ENCODE assay signal across 30 cellular contexts in the genomic region with DNA sequence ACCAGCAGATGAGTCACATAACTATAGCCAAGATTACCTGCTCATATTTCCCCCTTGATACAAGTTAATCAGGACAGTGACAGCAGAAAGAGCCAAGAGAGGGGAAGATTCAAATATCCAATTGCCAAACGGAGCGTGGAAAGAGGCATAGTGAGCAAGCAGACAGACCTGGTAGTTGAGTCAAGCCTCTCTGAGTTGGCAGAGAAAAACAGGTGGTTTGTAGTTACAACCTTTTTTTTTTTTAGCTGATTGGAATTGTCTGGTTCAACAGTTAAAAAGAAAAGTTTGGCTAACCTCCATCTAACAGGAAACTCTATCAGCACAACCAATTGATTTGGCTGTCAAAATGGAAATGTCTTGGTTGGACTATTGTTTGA.
A peak's percentile ranks its signal among the peaks of the same experiment; 100 is the strongest.
DNase-seq lines count a peak whose midpoint lies in the region; ATAC-seq and TF ChIP-seq lines count a peak whose summit lies in the region.
"Had no signal": no experiment of that assay in that cellular context is flagged by ENCODE, and none has a peak within 500 bp of the region (broad histone marks: within the 10 kb centered on the region; RNA-seq: fewer than 3 reads in every experiment).

No MANE protein-coding gene starts in this region.

- no peaks in the 10 kb centered on the region for H3K27me3 Mint-ChIP-seq in natural killer cell treated with Interleukin-12 subunit alpha and Interleukin-12 subunit beta and Interleukin-15 and Interleukin-18, amount 100 ng/mL, for 72 hours
- H3K27me3 Mint-ChIP-seq: activated CD4-positive, alpha-beta T cell treated with anti-CD3 and anti-CD28 coated beads for 36 hours; activated CD8-positive, alpha-beta T cell treated with anti-CD3 and anti-CD28 coated beads for 36 hours; activated T-helper 17 cell treated with anti-CD3 and anti-CD28 coated beads, Interleukin-2, amount 50 U/mL, for 72 hours; CD4-positive, CD25-positive, alpha-beta regulatory T cell; progenitor cell of endocrine pancreas had no signal

- no peak for TF ChIP-seq POLR2A in transverse colon (IDR thresholded peaks at IDR 0.05)

- TF ChIP-seq CTCF in hepatocyte (IDR thresholded peaks at IDR 0.05; ENCODE audit: poor library complexity) (no peak), psoas muscle (IDR thresholded peaks at IDR 0.05) (no peak), transverse colon (IDR thresholded peaks at IDR 0.05) (no peak)

- H3K27ac ChIP-seq in hepatocyte (peak overlapping the region; percentile 17), psoas muscle (peak overlapping the region; percentile 81), transverse colon (peak overlapping the region in 2 of 4 donors; percentile 31 to 34)
- H3K27ac ChIP-seq: upper lobe of left lung, VCaP had no signal

- H3K79me2 ChIP-seq in hepatocyte = no peaks in the 10 kb centered on the region

- in situ Hi-C loops in transverse colon (cut with MboI; ENCODE audit: low pct_ligation_motif_present in 1 of 4, low pct_unique_long_range_greater_than_20kb in 1 of 4, low sequenced_read_pairs in 3 of 4) = no loop called here

- no peaks in the 10 kb centered on the region for H3K4me1 ChIP-seq in hepatocyte (ENCODE audit: insufficient read depth)
- H3K4me1 ChIP-seq in psoas muscle = peaks cover 22% of the 10 kb centered on the region
- H3K4me1 ChIP-seq in transverse colon = no peaks in the 10 kb centered on the region

- no peaks in the 10 kb centered on the region for H3K9me2 ChIP-seq in hepatocyte (replicated peaks; ENCODE audit: insufficient read depth)

- H3K4me3 Mint-ChIP-seq in natural killer cell treated with Interleukin-12 subunit alpha and Interleukin-12 subunit beta and Interleukin-15 and Interleukin-18, amount 100 ng/mL, for 72 hours = no peak overlapping the region
- H3K4me3 Mint-ChIP-seq: activated CD4-positive, alpha-beta T cell treated with anti-CD3 and anti-CD28 coated beads for 36 hours; activated CD8-positive, alpha-beta T cell treated with anti-CD3 and anti-CD28 coated beads for 36 hours; activated T-helper 17 cell treated with anti-CD3 and anti-CD28 coated beads, Interleukin-2, amount 50 U/mL, for 72 hours; CD4-positive, CD25-positive, alpha-beta regulatory T cell; naive B cell had no signal

- H4K20me1 ChIP-seq in hepatocyte (ENCODE audit: insufficient read depth, poor library complexity, severe bottlenecking) = no peaks in the 10 kb centered on the region

- H3K27me3 ChIP-seq in hepatocyte (no peaks in the 10 kb centered on the region), psoas muscle (ENCODE audit: insufficient read depth in 3 of 3, low read length in 2 of 3) (no peaks in the 10 kb centered on the region), transverse colon (no peaks in the 10 kb centered on the region)
- H3K27me3 ChIP-seq: sigmoid colon, upper lobe of left lung had no signal

- H3K36me3 Mint-ChIP-seq in natural killer cell treated with Interleukin-12 subunit alpha and Interleukin-12 subunit beta and Interleukin-15 and Interleukin-18, amount 100 ng/mL, for 72 hours = no peaks in the 10 kb centered on the region
- H3K36me3 Mint-ChIP-seq: CD4-positive, CD25-positive, alpha-beta regulatory T cell; naive B cell had no signal

- peak in 2 of 4 donors; percentile 75 to 86 for ATAC-seq in psoas muscle
- no peak for ATAC-seq in natural killer cell treated with Interleukin-12 subunit alpha and Interleukin-12 subunit beta and Interleukin-15 and Interleukin-18, amount 100 ng/mL, for 72 hours
- ATAC-seq: activated CD4-positive, alpha-beta T cell treated with anti-CD3 and anti-CD28 coated beads for 36 hours; activated CD8-positive, alpha-beta T cell treated with anti-CD3 and anti-CD28 coated beads for 36 hours; activated T-helper 17 cell treated with anti-CD3 and anti-CD28 coated beads, Interleukin-2, amount 50 U/mL, for 72 hours; K562 had no signal

- H3K4me3 ChIP-seq in hepatocyte = no peak overlapping the region
- no peak overlapping the region for H3K4me3 ChIP-seq in psoas muscle
- no peak overlapping the region for H3K4me3 ChIP-seq in transverse colon
- H3K4me3 ChIP-seq: K562, sigmoid colon, upper lobe of left lung had no signal

- peak; percentile 65 for DNase-seq in NCI-H446 treated with DMSO at 0.1 percent for 48 hours (lab: John Stamatoyannopoulos, UW)
- DNase-seq in NCI-H446 (lab: John Stamatoyannopoulos, UW) = no peak
- no peak for DNase-seq in hepatocyte (ENCODE audit: low spot score)
- DNase-seq in psoas muscle = no peak
- no peak for DNase-seq in activated effector memory CD4-positive, alpha-beta T cell treated with Interleukin-2 at 50 U/mL for 16 hours
- DNase-seq in transverse colon = no peak
- DNase-seq in natural killer cell treated with Interleukin-12 subunit alpha and Interleukin-12 subunit beta and Interleukin-15 and Interleukin-18, amount 100 ng/mL, for 72 hours (ENCODE audit: low spot score) = no peak
- no peak for DNase-seq in NCI-H1092 treated with DMSO at 0.1 percent for 48 hours (lab: John Stamatoyannopoulos, UW)
- DNase-seq: activated CD4-positive, alpha-beta T cell treated with anti-CD3 and anti-CD28 coated beads for 36 hours; activated CD8-positive, alpha-beta memory T cell treated with anti-CD3 and anti-CD28 coated beads, Interleukin-2, amount 50 U/mL, for 48 hours; activated CD8-positive, alpha-beta T cell treated with anti-CD3 and anti-CD28 coated beads for 36 hours; activated naive CD4-positive, alpha-beta T cell treated with anti-CD3 and anti-CD28 coated beads, Interleukin-2, amount 50 U/mL, for 16 hours; CD4-positive, CD25-positive, alpha-beta regulatory T cell; cerebellar nuclear complex; GOT3; hypothalamus; naive B cell; NCI-H1105 treated with DMSO at 0.1 percent for 48 hours; NCI-H226; NCI-H748 treated with DMSO at 0.1 percent for 48 hours; nucleus accumbens; SIG-M5; sigmoid colon; stimulated activated CD4-positive, alpha-beta T cell treated with anti-CD3 and anti-CD28 coated beads, Interleukin-15, amount 100 ng/mL, for 24 hours; stimulated activated CD4-positive, alpha-beta T cell treated with anti-CD3 and anti-CD28 coated beads, Interleukin-4, amount 100 ng/mL, for 4 hours; upper lobe of left lung had no signal

- no peaks in the 10 kb centered on the region for H3K9me3 ChIP-seq in hepatocyte (ENCODE audit: low read depth)
- H3K9me3 ChIP-seq in psoas muscle = no peaks in the 10 kb centered on the region
- peaks cover 0 to 9% of the 10 kb centered on the region in 2 donors for H3K9me3 ChIP-seq in transverse colon

- H3K36me3 ChIP-seq in hepatocyte (replicated peaks; ENCODE audit: insufficient read depth, low read depth) = no peaks in the 10 kb centered on the region
- no peaks in the 10 kb centered on the region for H3K36me3 ChIP-seq in psoas muscle (ENCODE audit: insufficient read depth in 1 of 2, low read depth in 1 of 2)
- no peaks in the 10 kb centered on the region for H3K36me3 ChIP-seq in transverse colon
- H3K36me3 ChIP-seq: sigmoid colon, upper lobe of left lung had no signal

- H3K27ac Mint-ChIP-seq in natural killer cell treated with Interleukin-12 subunit alpha and Interleukin-12 subunit beta and Interleukin-15 and Interleukin-18, amount 100 ng/mL, for 72 hours = no peak overlapping the region
- H3K27ac Mint-ChIP-seq: activated CD4-positive, alpha-beta T cell treated with anti-CD3 and anti-CD28 coated beads for 36 hours; activated CD8-positive, alpha-beta T cell treated with anti-CD3 and anti-CD28 coated beads for 36 hours; activated T-helper 17 cell treated with anti-CD3 and anti-CD28 coated beads, Interleukin-2, amount 50 U/mL, for 72 hours; CD4-positive, CD25-positive, alpha-beta regulatory T cell; naive B cell; progenitor cell of endocrine pancreas had no signal

- H3K4me2 ChIP-seq in hepatocyte = no peak overlapping the region

- peaks cover 5% of the 10 kb centered on the region for H3K9me3 Mint-ChIP-seq in natural killer cell treated with Interleukin-12 subunit alpha and Interleukin-12 subunit beta and Interleukin-15 and Interleukin-18, amount 100 ng/mL, for 72 hours
- H3K9me3 Mint-ChIP-seq: activated CD8-positive, alpha-beta T cell treated with anti-CD3 and anti-CD28 coated beads for 36 hours had no signal

- no peaks in the 10 kb centered on the region for H3K4me1 Mint-ChIP-seq in natural killer cell treated with Interleukin-12 subunit alpha and Interleukin-12 subunit beta and Interleukin-15 and Interleukin-18, amount 100 ng/mL, for 72 hours (ENCODE audit: low read depth in 2 of 2)
- H3K4me1 Mint-ChIP-seq: activated CD4-positive, alpha-beta T cell treated with anti-CD3 and anti-CD28 coated beads for 36 hours; activated T-helper 17 cell treated with anti-CD3 and anti-CD28 coated beads, Interleukin-2, amount 50 U/mL, for 72 hours; naive B cell had no signal

- intact Hi-C loops in psoas muscle (cut with DNase I) = loop anchor here in 1 of 2 donors (5.0 kb wide), 2 partner anchors 45 to 270 kb away; partner anchors contain the start of gene TLE1
- intact Hi-C loops in transverse colon (cut with DNase I; ENCODE audit: low total_unique reads) = no loop called here

- WGBS in hepatocyte (ENCODE audit: low lambda C conversion rate, missing lambda C conversion rate) = 91% methylated on average over 2 of the region's 2 CpGs
- WGBS in psoas muscle, 3 donors = 12 to 44% (median 23%) methylated on average over 2 of the region's 2 CpGs
- 65 to 86% methylated on average over 2 of the region's 2 CpGs for WGBS in transverse colon (ENCODE audit: low coverage in 1 of 2), 2 donors

- no peak overlapping the region for H2AFZ ChIP-seq in hepatocyte

- no peak for TF ChIP-seq EP300 in transverse colon (IDR thresholded peaks at IDR 0.05; ENCODE audit: low read depth)
